In the genomic region with DNA sequence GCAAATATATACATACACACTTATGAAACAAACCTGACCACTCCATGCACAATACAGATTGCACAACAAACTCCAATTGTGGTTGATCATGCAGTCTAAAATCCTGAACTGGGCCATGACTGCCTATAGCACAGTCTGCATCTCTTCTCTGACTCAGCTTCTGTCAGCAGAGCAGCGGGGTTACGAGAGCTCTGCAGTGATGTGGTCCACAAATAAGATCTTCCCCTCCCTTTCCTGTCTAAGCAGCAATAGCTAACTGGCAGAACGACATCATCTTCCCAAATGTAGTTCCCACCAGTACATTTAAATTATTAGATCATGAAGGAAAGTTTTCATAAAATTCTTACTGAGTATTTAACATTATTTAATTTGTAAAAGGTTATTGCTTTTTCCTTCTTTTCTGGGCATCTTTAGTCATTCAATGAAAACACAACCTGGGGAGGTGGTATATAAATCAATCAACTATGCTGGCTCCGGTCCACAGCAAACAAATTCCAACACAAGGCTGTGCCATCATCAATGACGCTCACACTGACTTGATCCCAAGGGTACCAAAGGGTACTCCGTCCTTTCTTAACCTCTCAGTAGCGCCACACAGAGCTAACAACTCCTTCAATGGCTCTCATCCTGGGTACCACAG, we compare ENCODE assay signal across 8 cellular contexts. TPM values are rescaled to one million over a fixed set of nuclear protein-coding genes. Genes with fewer than 3 reads are reported as not detected.
DNase-seq lines count a peak whose midpoint lies in the region; ATAC-seq and TF ChIP-seq lines count a peak whose summit lies in the region.
"Had no signal": no experiment of that assay in that cellular context is flagged by ENCODE, and none has a peak within 500 bp of the region (broad histone marks: within the 10 kb centered on the region; RNA-seq: fewer than 3 reads in every experiment).

No MANE protein-coding gene starts in this region.

- peak; percentile 99 for ATAC-seq in PC-3
- ATAC-seq in natural killer cell treated with Interleukin-12 subunit alpha and Interleukin-12 subunit beta and Interleukin-15 and Interleukin-18, amount 100 ng/mL, for 72 hours: peak; percentile 90 to 96

- CTCF ChIA-PET in PC-3 (lab: Charles Lee): no interaction called here
- CTCF ChIA-PET in Caco-2 (lab: Charles Lee): interaction anchor here (0.5 to 1.2 kb wide), 2 partner anchors 63 to 239 kb away, joined by 3 read pairs; no protein-coding TSS in a partner anchor

- H3K36me3 Mint-ChIP-seq in natural killer cell treated with Interleukin-12 subunit alpha and Interleukin-12 subunit beta and Interleukin-15 and Interleukin-18, amount 100 ng/mL, for 72 hours: no peaks in the 10 kb centered on the region
- H3K36me3 Mint-ChIP-seq in Caco-2 (ENCODE audit: insufficient read depth, unreplicated experiment): no peaks in the 10 kb centered on the region

- POLR2A ChIA-PET in PC-3 (lab: Charles Lee; ENCODE audit: unreplicated experiment): interaction anchor here (1.0 kb wide), 1 partner anchor 25 kb away, joined by 5 read pairs; no protein-coding TSS in a partner anchor
- POLR2A ChIA-PET in Caco-2 (lab: Charles Lee): interaction anchor here (1.1 kb wide), 1 partner anchor 18 kb away, joined by 3 read pairs; no protein-coding TSS in a partner anchor

- no peak overlapping the region for H3K27ac Mint-ChIP-seq in natural killer cell treated with Interleukin-12 subunit alpha and Interleukin-12 subunit beta and Interleukin-15 and Interleukin-18, amount 100 ng/mL, for 72 hours
- H3K27ac Mint-ChIP-seq in Caco-2 (ENCODE audit: unreplicated experiment): no peak overlapping the region

- no peak for TF ChIP-seq CTCF in PC-3 (conservative IDR thresholded peaks at IDR 0.05; ENCODE audit: low read depth, low read length)
- no peak for TF ChIP-seq CTCF in esophagus squamous epithelium (IDR thresholded peaks at IDR 0.05)
- no peak for TF ChIP-seq CTCF in Caco-2 (IDR thresholded peaks at IDR 0.05; ENCODE audit: insufficient read depth in 1 of 2, low read depth in 1 of 2, low read length in 1 of 2, severe bottlenecking in 1 of 2, unreplicated experiment in 1 of 2)

- BruUV-seq in PC-3 (replicated peaks; lab: Mats Ljungman, UMichigan) (no TSS peak), Caco-2 (replicated peaks; lab: Mats Ljungman, UMichigan) (no TSS peak)

- no peaks in the 10 kb centered on the region for H3F3A ChIP-seq in PC-3 (ENCODE audit: low read length, unreplicated experiment)

- H3K4me3 Mint-ChIP-seq in natural killer cell treated with Interleukin-12 subunit alpha and Interleukin-12 subunit beta and Interleukin-15 and Interleukin-18, amount 100 ng/mL, for 72 hours: no peak overlapping the region
- no peak overlapping the region for H3K4me3 Mint-ChIP-seq in Caco-2 (ENCODE audit: unreplicated experiment)

- H3K27me3 ChIP-seq in PC-3 (ENCODE audit: low read length): no peaks in the 10 kb centered on the region
- no peaks in the 10 kb centered on the region for H3K27me3 ChIP-seq in esophagus squamous epithelium
- H3K27me3 ChIP-seq in Caco-2 (replicated peaks; ENCODE audit: control insufficient read depth, insufficient read depth, low read length): no peaks in the 10 kb centered on the region
- H3K27me3 ChIP-seq: tibial artery had no signal

- DNase-seq in EH (ENCODE audit: low read depth): peak; percentile 93
- peak; percentile 98 for DNase-seq in HCEC 1CT
- DNase-seq in PC-3: peak; percentile 89
- peak; percentile 8 for DNase-seq in central memory CD4-positive, alpha-beta T cell
- no peak for DNase-seq in natural killer cell treated with Interleukin-12 subunit alpha and Interleukin-12 subunit beta and Interleukin-15 and Interleukin-18, amount 100 ng/mL, for 72 hours (ENCODE audit: low spot score)
- no peak for DNase-seq in esophagus squamous epithelium (lab: John Stamatoyannopoulos, UW)
- DNase-seq in Caco-2: no peak

- H3K36me3 ChIP-seq in PC-3 (ENCODE audit: low read depth, low read length) (no peaks in the 10 kb centered on the region), esophagus squamous epithelium (no peaks in the 10 kb centered on the region), Caco-2 (ENCODE audit: control insufficient read depth, insufficient read depth, low read length) (no peaks in the 10 kb centered on the region)
- H3K36me3 ChIP-seq: tibial artery had no signal

- no peaks in the 10 kb centered on the region for H3K9me2 ChIP-seq in PC-3 (replicated peaks; ENCODE audit: low read length)

- H3K9me3 Mint-ChIP-seq in natural killer cell treated with Interleukin-12 subunit alpha and Interleukin-12 subunit beta and Interleukin-15 and Interleukin-18, amount 100 ng/mL, for 72 hours: no peaks in the 10 kb centered on the region
- H3K9me3 Mint-ChIP-seq in Caco-2 (ENCODE audit: unreplicated experiment): no peaks in the 10 kb centered on the region

- peaks cover 93% of the 10 kb centered on the region for H3K79me2 ChIP-seq in PC-3 (ENCODE audit: low read length)

- 0 out of 2 replicates have a peak overlapping the region, but pooled peaks have one; percentile 11 for H3K9ac ChIP-seq in PC-3 (ENCODE audit: low read length)

- H3K27ac ChIP-seq in PC-3 (ENCODE audit: low read length) (peak overlapping the region; percentile 78), esophagus squamous epithelium (no peak overlapping the region)
- H3K27ac ChIP-seq: tibial artery had no signal

- H3K9me3 ChIP-seq in PC-3 (ENCODE audit: low read length) (no peaks in the 10 kb centered on the region), esophagus squamous epithelium (no peaks in the 10 kb centered on the region), Caco-2 (no peaks in the 10 kb centered on the region)
- H3K9me3 ChIP-seq: tibial artery had no signal

- H2AFZ ChIP-seq in PC-3 (ENCODE audit: low read length): no peak overlapping the region

- H4K20me1 ChIP-seq in PC-3 (ENCODE audit: low read length): peaks cover 14% of the 10 kb centered on the region; the same call in 1 of the 2 replicates

- 49 to 50% methylated on average over 7 of the region's 7 CpGs for WGBS in esophagus squamous epithelium, 2 donors

- intact Hi-C loops in PC-3 (cut with micrococcal nuclease): no loop called here
- intact Hi-C loops in esophagus squamous epithelium (cut with DNase I): no loop called here
- intact Hi-C loops in Caco-2 (cut with micrococcal nuclease; ENCODE audit: unreplicated experiment): no loop called here

- H3K4me3 ChIP-seq in PC-3 (ENCODE audit: low read length): peak overlapping the region; percentile 10; the same call in 1 of the 2 replicates
- no peak overlapping the region for H3K4me3 ChIP-seq in esophagus squamous epithelium
- no peak overlapping the region for H3K4me3 ChIP-seq in Caco-2 (ENCODE audit: low read depth, low read length)
- H3K4me3 ChIP-seq: tibial artery had no signal

- H3K4me1 ChIP-seq in PC-3 (ENCODE audit: insufficient read depth, low read length) (peaks cover 32% of the 10 kb centered on the region), esophagus squamous epithelium (peaks cover 6 to 38% (median 12%) of the 10 kb centered on the region in 3 donors), Caco-2 (peaks cover 29% of the 10 kb centered on the region)

- H3K27me3 Mint-ChIP-seq in natural killer cell treated with Interleukin-12 subunit alpha and Interleukin-12 subunit beta and Interleukin-15 and Interleukin-18, amount 100 ng/mL, for 72 hours: no peaks in the 10 kb centered on the region
- no peaks in the 10 kb centered on the region for H3K27me3 Mint-ChIP-seq in Caco-2 (ENCODE audit: insufficient read depth, unreplicated experiment)

- peaks cover 3 to 10% of the 10 kb centered on the region in 2 donors for H3K4me1 Mint-ChIP-seq in natural killer cell treated with Interleukin-12 subunit alpha and Interleukin-12 subunit beta and Interleukin-15 and Interleukin-18, amount 100 ng/mL, for 72 hours (ENCODE audit: low read depth in 2 of 2)
- peaks cover 11% of the 10 kb centered on the region for H3K4me1 Mint-ChIP-seq in Caco-2 (ENCODE audit: low read depth, unreplicated experiment)

- no peak for TF ChIP-seq POLR2A in esophagus squamous epithelium (IDR thresholded peaks at IDR 0.05)

- H3K4me2 ChIP-seq in PC-3 (ENCODE audit: low read length): peak overlapping the region; percentile 38

RNA-seq across cellular contexts. Expression of a gene that starts 17.1 kb away (rescaled TPM):
- total RNA-seq in PC-3 (2014; rRNA removed) (51.4 and 52.6 TPM in 2 replicates), esophagus squamous epithelium (10 to 100 TPM; 15.3 to 59.1 (median 37.1) TPM), Caco-2 (2022) (99.1 and 103 TPM in 2 replicates)
- total RNA-seq in natural killer cell treated with Interleukin-12 subunit alpha and Interleukin-12 subunit beta and Interleukin-15 and Interleukin-18, amount 100 ng/mL, for 72 hours: 10 to 100 TPM; 25.7 to 34.7 TPM

Comparison
In these comparisons a context has a peak if more than half of its experiments do, and no peak if none do; other contexts are left out.
1. DNase-seq: peak in EH (single experiment), HCEC 1CT (single experiment), PC-3 (single experiment) and central memory CD4-positive, alpha-beta T cell (single experiment); none in natural killer cell treated with Interleukin-12 subunit alpha and Interleukin-12 subunit beta and Interleukin-15 and Interleukin-18, amount 100 ng/mL, for 72 hours (single experiment), esophagus squamous epithelium (single experiment) and Caco-2 (0 of 2).